Comparison of ENCODE assay signal across 28 cellular contexts in the genomic region with DNA sequence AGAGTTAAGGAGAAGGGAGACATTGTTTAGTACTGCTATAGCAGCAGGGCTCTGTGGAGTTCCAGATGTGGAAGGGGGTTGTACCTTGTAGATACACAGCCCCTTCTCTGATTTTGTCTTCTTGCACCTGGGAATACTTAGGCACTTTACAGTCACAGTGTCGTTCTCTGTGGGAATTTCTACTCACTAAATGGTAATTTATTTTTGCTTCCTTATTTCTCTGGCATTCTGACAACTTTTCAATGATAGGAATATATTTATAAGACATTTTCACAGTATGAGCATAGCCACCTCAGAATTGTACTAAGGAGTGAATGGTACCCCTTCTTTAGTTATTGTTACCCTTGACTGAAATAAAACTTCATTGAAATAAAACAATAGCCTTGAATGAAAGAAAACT.
"Had no signal": no experiment of that assay in that cellular context is flagged by ENCODE, and none has a peak within 500 bp of the region (broad histone marks: within the 10 kb centered on the region; RNA-seq: fewer than 3 reads in every experiment).

No MANE protein-coding gene starts in this region.

- H3K9ac ChIP-seq: parathyroid adenoma had no signal

- H3K27me3 Mint-ChIP-seq: progenitor cell of endocrine pancreas; stimulated activated memory B cell treated with anti-CD40 and anti-IgM and Interleukin-4, amounts not matched to agents 10 μg/mL and 1 μg/mL and 100 μg/mL, for 72 hours; stimulated activated naive CD8-positive, alpha-beta T cell treated with anti-CD3 and anti-CD28 coated beads, Interleukin-15, amount 100 ng/mL, for 72 hours; type B pancreatic cell had no signal

- H3K27ac Mint-ChIP-seq: mesothelial cell of epicardium; naive B cell; natural killer cell; nephron progenitor cell; progenitor cell of endocrine pancreas; stimulated activated memory B cell treated with anti-CD40 and anti-IgM and Interleukin-4, amounts not matched to agents 10 μg/mL and 1 μg/mL and 100 μg/mL, for 72 hours; stimulated activated naive CD8-positive, alpha-beta T cell treated with anti-CD3 and anti-CD28 coated beads, Interleukin-15, amount 100 ng/mL, for 72 hours; type B pancreatic cell had no signal

- H3K27ac ChIP-seq: lower lobe of right lung, parathyroid adenoma, right atrium auricular region, right lobe of liver, tibial nerve, uterus had no signal

- ATAC-seq: left cardiac atrium; left lung; lower lobe of right lung; natural killer cell; right lobe of liver; stimulated activated memory B cell treated with anti-CD40 and anti-IgM and Interleukin-4, amounts not matched to agents 10 μg/mL and 1 μg/mL and 100 μg/mL, for 72 hours; stimulated activated naive CD8-positive, alpha-beta T cell treated with anti-CD3 and anti-CD28 coated beads, Interleukin-15, amount 100 ng/mL, for 72 hours had no signal

- H3K36me3 ChIP-seq: left lung, lower lobe of right lung, right atrium auricular region, right lobe of liver, tibial nerve, uterus had no signal

- H3K4me1 ChIP-seq: lower lobe of right lung, parathyroid adenoma, right atrium auricular region, uterus had no signal

- H3K79me2 ChIP-seq: parathyroid adenoma had no signal

- H3K4me3 Mint-ChIP-seq: mesothelial cell of epicardium; naive B cell; natural killer cell; nephron progenitor cell; stimulated activated memory B cell treated with anti-CD40 and anti-IgM and Interleukin-4, amounts not matched to agents 10 μg/mL and 1 μg/mL and 100 μg/mL, for 72 hours; stimulated activated naive CD8-positive, alpha-beta T cell treated with anti-CD3 and anti-CD28 coated beads, Interleukin-15, amount 100 ng/mL, for 72 hours; type B pancreatic cell had no signal

- H3K27me3 ChIP-seq: left lung, right atrium auricular region, right lobe of liver, tibial nerve, uterus had no signal

- H3K4me2 ChIP-seq: smooth muscle cell had no signal

- H3K36me3 Mint-ChIP-seq: mesothelial cell of epicardium; naive B cell; natural killer cell; stimulated activated memory B cell treated with anti-CD40 and anti-IgM and Interleukin-4, amounts not matched to agents 10 μg/mL and 1 μg/mL and 100 μg/mL, for 72 hours; type B pancreatic cell had no signal

- DNase-seq: hippocampal formation; kidney glomerular epithelial cell; left cardiac atrium; left lung; lower lobe of right lung; mammary epithelial cell; mesendoderm; naive B cell; natural killer cell; nephron progenitor cell; occipital lobe; right lobe of liver; stimulated activated CD4-positive, alpha-beta T cell treated with anti-CD3 and anti-CD28 coated beads, Interleukin-1b, Interleukin-23, amount 100 ng/mL, for 48 hours; stimulated activated CD4-positive, alpha-beta T cell treated with anti-CD3 and anti-CD28 coated beads, Interleukin-2, amount 100 ng/mL, for 48 hours; stimulated activated CD4-positive, alpha-beta T cell treated with anti-CD3 and anti-CD28 coated beads, Interleukin-4, amount 100 ng/mL, for 4 hours; stimulated activated CD8-positive, alpha-beta memory T cell treated with anti-CD3 and anti-CD28 coated beads, Interleukin-4, amount 100 ng/mL, for 48 hours; stimulated activated naive CD4-positive, alpha-beta T cell treated with Interleukin-2 at 50 U/mL for 16 hours; stimulated activated naive CD8-positive, alpha-beta T cell treated with anti-CD3 and anti-CD28 coated beads, Interleukin-15, amount 100 ng/mL, for 72 hours; substantia nigra; uterus had no signal

- H3K4me3 ChIP-seq: left lung, lower lobe of right lung, right atrium auricular region, right lobe of liver, smooth muscle cell, tibial nerve, uterus had no signal

- H3K9me3 Mint-ChIP-seq: mesothelial cell of epicardium; natural killer cell; nephron progenitor cell; stimulated activated memory B cell treated with anti-CD40 and anti-IgM and Interleukin-4, amounts not matched to agents 10 μg/mL and 1 μg/mL and 100 μg/mL, for 72 hours; stimulated activated naive CD8-positive, alpha-beta T cell treated with anti-CD3 and anti-CD28 coated beads, Interleukin-15, amount 100 ng/mL, for 72 hours; type B pancreatic cell had no signal

- H3K4me1 Mint-ChIP-seq: naive B cell; stimulated activated memory B cell treated with anti-CD40 and anti-IgM and Interleukin-4, amounts not matched to agents 10 μg/mL and 1 μg/mL and 100 μg/mL, for 72 hours had no signal

- H3K9me3 ChIP-seq: left lung, lower lobe of right lung, right atrium auricular region, right lobe of liver, tibial nerve, uterus had no signal

- H2AFZ ChIP-seq: parathyroid adenoma had no signal
